23 cellular contexts compared by ENCODE assay signal in genomic region chr1:203511513-203511912, GRCh38. TPM values are rescaled to one million over a fixed set of nuclear protein-coding genes. Genes with fewer than 3 reads are reported as not detected.
DNase-seq lines count a peak whose midpoint lies in the region; ATAC-seq, FAIRE-seq and TF ChIP-seq lines count a peak whose summit lies in the region.
"Had no signal": no experiment of that assay in that cellular context is flagged by ENCODE, and none has a peak within 500 bp of the region (broad histone marks: within the 10 kb centered on the region; RNA-seq: fewer than 3 reads in every experiment).

No MANE protein-coding gene starts in this region.

- H3K9me3 ChIP-seq in A549 (no peaks in the 10 kb centered on the region), esophagus muscularis mucosa (no peaks in the 10 kb centered on the region), trophoblast cell (ENCODE audit: insufficient read depth, low read depth, low read length) (no peaks in the 10 kb centered on the region), Caco-2 (no peaks in the 10 kb centered on the region)
- H3K9me3 ChIP-seq: adrenal gland, HAP-1, tibial nerve had no signal

- H2AK5ac ChIP-seq in trophoblast cell (ENCODE audit: low read length): peak overlapping the region; percentile 57

- H4K8ac ChIP-seq in trophoblast cell (ENCODE audit: low read depth, low read length): peak overlapping the region; percentile 13

- H3K4me2 ChIP-seq in A549 (peak overlapping the region; percentile 73; the same call in 2 of the 3 replicates), trophoblast cell (ENCODE audit: low read length) (no peak overlapping the region)

- H3K4me1 ChIP-seq in A549 (peaks cover 52% of the 10 kb centered on the region), esophagus muscularis mucosa (peaks cover 61 to 86% (median 66%) of the 10 kb centered on the region in 4 donors), trophoblast cell (ENCODE audit: control insufficient read depth in 1 of 2, insufficient read depth in 2 of 2, low read length in 2 of 2) (peaks cover 68 to 74% of the 10 kb centered on the region in 2 experiments), Caco-2 (peaks cover 27% of the 10 kb centered on the region)

- CTCF ChIA-PET in A549 (lab: Yijun Ruan, JAX): interaction anchor here (1.4 to 10.9 kb wide), 2 partner anchors 163 to 191 kb away, joined by 3 to 343 read pairs; no protein-coding TSS in a partner anchor
- CTCF ChIA-PET in Caco-2 (lab: Charles Lee): no interaction called here

- BruUV-seq in Caco-2 (replicated peaks; lab: Mats Ljungman, UMichigan): no TSS peak

- H3K9me3 Mint-ChIP-seq in HFFc6 (no peaks in the 10 kb centered on the region), Caco-2 (ENCODE audit: unreplicated experiment) (no peaks in the 10 kb centered on the region)
- H3K9me3 Mint-ChIP-seq: stimulated activated effector memory CD8-positive, alpha-beta T cell treated with anti-CD3 and anti-CD28 coated beads, Interleukin-12 subunit alpha, Interleukin-12 subunit beta, amount 100 ng/mL, for 72 hours; WTC11 had no signal

- H2AFZ ChIP-seq in trophoblast cell (ENCODE audit: insufficient read depth, low read length, poor library complexity): peak overlapping the region; percentile 2

- ATAC-seq in A549: no peak
- ATAC-seq: esophagus mucosa; HepG2; stimulated activated effector memory CD8-positive, alpha-beta T cell treated with anti-CD3 and anti-CD28 coated beads, Interleukin-12 subunit alpha, Interleukin-12 subunit beta, amount 100 ng/mL, for 72 hours; T-helper 17 cell; WTC11 had no signal

- H3K27me3 Mint-ChIP-seq in HFFc6 (ENCODE audit: insufficient read depth): peaks cover 1% of the 10 kb centered on the region
- no peaks in the 10 kb centered on the region for H3K27me3 Mint-ChIP-seq in Caco-2 (ENCODE audit: insufficient read depth, unreplicated experiment)

- H2BK120ac ChIP-seq in trophoblast cell (ENCODE audit: insufficient read depth, low read length, poor library complexity): peak overlapping the region; percentile 91

- peak overlapping the region; percentile 49 for H4K12ac ChIP-seq in trophoblast cell (ENCODE audit: low read depth, low read length)

- peak overlapping the region; percentile 68 for H2BK12ac ChIP-seq in trophoblast cell (ENCODE audit: low read length)

- H3K27ac ChIP-seq in A549 (peak overlapping the region; percentile 86 to 91), esophagus muscularis mucosa (replicated peaks in 1 of 4) (peak overlapping the region; percentile 78 to 86 (median 84)), trophoblast cell (ENCODE audit: low read depth, low read length) (peak overlapping the region; percentile 94)
- H3K27ac ChIP-seq: tibial nerve had no signal

- POLR2A ChIA-PET in A549 (lab: Yijun Ruan, JAX): no interaction called here
- POLR2A ChIA-PET in Caco-2 (lab: Charles Lee): no interaction called here

- peak overlapping the region; percentile 94 for H4K91ac ChIP-seq in trophoblast cell (ENCODE audit: low read depth, low read length)

- H3K79me1 ChIP-seq in trophoblast cell (ENCODE audit: low read length): peaks cover 73% of the 10 kb centered on the region

- peak overlapping the region; percentile 45 for H3K14ac ChIP-seq in trophoblast cell (ENCODE audit: low read length)

- WGBS in A549 (ENCODE audit: missing lambda C conversion rate): 90% methylated on average over 6 of the region's 6 CpGs
- 79% methylated on average over 6 of the region's 6 CpGs for WGBS in esophagus muscularis mucosa
- no CpG with 5 or more reads among the region's 6 CpGs for WGBS in trophoblast cell (ENCODE audit: extremely low coverage, insufficient coverage, insufficient read length)

- H3K18ac ChIP-seq in trophoblast cell (ENCODE audit: low read length): peak overlapping the region; percentile 85

- TF ChIP-seq RAD21 in A549 (conservative IDR thresholded peaks at IDR 0.05 in 1 of 2, IDR thresholded peaks at IDR 0.05 in 1 of 2): no peak

- H3K27ac Mint-ChIP-seq in HFFc6: peak overlapping the region; percentile 100
- no peak overlapping the region for H3K27ac Mint-ChIP-seq in Caco-2 (ENCODE audit: unreplicated experiment)
- H3K27ac Mint-ChIP-seq: T-helper 17 cell, WTC11 had no signal

- peaks cover 4% of the 10 kb centered on the region; the same call in 1 of the 2 replicates for H3K36me3 Mint-ChIP-seq in HFFc6 (ENCODE audit: low read depth)
- H3K36me3 Mint-ChIP-seq in Caco-2 (ENCODE audit: insufficient read depth, unreplicated experiment): no peaks in the 10 kb centered on the region
- H3K36me3 Mint-ChIP-seq: stimulated activated effector memory CD8-positive, alpha-beta T cell treated with anti-CD3 and anti-CD28 coated beads, Interleukin-12 subunit alpha, Interleukin-12 subunit beta, amount 100 ng/mL, for 72 hours; WTC11 had no signal

- no peak for TF ChIP-seq CTCF in A549 (IDR thresholded peaks at IDR 0.05)
- TF ChIP-seq CTCF in HFFc6 (IDR thresholded peaks at IDR 0.05): no peak
- TF ChIP-seq CTCF in esophagus muscularis mucosa (IDR thresholded peaks at IDR 0.05): no peak
- no peak for TF ChIP-seq CTCF in Caco-2 (IDR thresholded peaks at IDR 0.05; ENCODE audit: insufficient read depth in 1 of 2, low read depth in 1 of 2, low read length in 1 of 2, severe bottlenecking in 1 of 2, unreplicated experiment in 1 of 2)
- TF ChIP-seq CTCF in foreskin fibroblast (IDR thresholded peaks at IDR 0.05; ENCODE audit: low read depth, low read length): no peak

- no peak for FAIRE-seq in A549 (lab: Jason Lieb, UNC)
- FAIRE-seq: HepG2 had no signal

- H3K27me3 ChIP-seq in esophagus muscularis mucosa: no peaks in the 10 kb centered on the region
- H3K27me3 ChIP-seq in trophoblast cell (ENCODE audit: insufficient read depth, low read length): no peaks in the 10 kb centered on the region
- H3K27me3 ChIP-seq in Caco-2 (replicated peaks; ENCODE audit: control insufficient read depth, insufficient read depth, low read length): no peaks in the 10 kb centered on the region
- H3K27me3 ChIP-seq: adrenal gland, tibial nerve had no signal

- no peak overlapping the region for H3K9ac ChIP-seq in trophoblast cell (ENCODE audit: low read length)

- peaks cover 13% of the 10 kb centered on the region for H3K79me2 ChIP-seq in trophoblast cell (ENCODE audit: control insufficient read depth, insufficient read depth, low read length, poor library complexity)

- DNase-seq in A549 (ENCODE audit: low read depth in 1 of 2, low spot score in 1 of 2) (no peak), HFFc6 (no peak), esophagus muscularis mucosa (ENCODE audit: extremely low spot score) (no peak), trophoblast cell (no peak), Caco-2 (no peak), foreskin fibroblast (no peak)
- no peak for DNase-seq in activated effector memory CD4-positive, alpha-beta T cell treated with anti-CD3 and anti-CD28 coated beads, Interleukin-2, amount 50 U/mL, for 16 hours
- DNase-seq: activated T-cell treated with anti-CD3 and anti-CD28 coated beads, Interleukin-2, amount 50 U/mL, for 48 hours; adrenal gland; caudate nucleus; head of caudate nucleus; mesendoderm; MM.1S; NCI-H1694; NCI-H446; retina; T-helper 17 cell had no signal

- TF ChIP-seq EP300 in A549 (IDR thresholded peaks at IDR 0.05) (no peak), esophagus muscularis mucosa (IDR thresholded peaks at IDR 0.05) (no peak)

- no peak overlapping the region for H3K23ac ChIP-seq in trophoblast cell (ENCODE audit: low read length)

- TF ChIP-seq POLR2A in A549 (IDR thresholded peaks at IDR 0.05; ENCODE audit: low read length) (no peak), esophagus muscularis mucosa (IDR thresholded peaks at IDR 0.05; ENCODE audit: low read depth) (no peak)

- H3K4me1 Mint-ChIP-seq in HFFc6 (ENCODE audit: low read depth) (peaks cover 78% of the 10 kb centered on the region), Caco-2 (ENCODE audit: low read depth, unreplicated experiment) (peaks cover 43% of the 10 kb centered on the region)

- peak overlapping the region; percentile 78 for H2BK5ac ChIP-seq in trophoblast cell (ENCODE audit: low read depth, low read length, poor library complexity)

- H3K4me3 Mint-ChIP-seq in HFFc6 (no peak overlapping the region), Caco-2 (ENCODE audit: unreplicated experiment) (no peak overlapping the region)
- H3K4me3 Mint-ChIP-seq: stimulated activated effector memory CD8-positive, alpha-beta T cell treated with anti-CD3 and anti-CD28 coated beads, Interleukin-12 subunit alpha, Interleukin-12 subunit beta, amount 100 ng/mL, for 72 hours; T-helper 17 cell; WTC11 had no signal

- H3K36me3 ChIP-seq in esophagus muscularis mucosa (no peaks in the 10 kb centered on the region), trophoblast cell (ENCODE audit: control insufficient read depth in 1 of 2, insufficient read depth in 2 of 2, low read length in 2 of 2) (no peaks in the 10 kb centered on the region), Caco-2 (ENCODE audit: control insufficient read depth, insufficient read depth, low read length) (no peaks in the 10 kb centered on the region)
- H3K36me3 ChIP-seq: adrenal gland, HAP-1, tibial nerve had no signal

- peak overlapping the region; percentile 78 for H3K4ac ChIP-seq in trophoblast cell (ENCODE audit: low read depth, low read length)

- H3K4me3 ChIP-seq in A549: no peak overlapping the region
- no peak overlapping the region for H3K4me3 ChIP-seq in esophagus muscularis mucosa
- no peak overlapping the region for H3K4me3 ChIP-seq in trophoblast cell (ENCODE audit: low read depth, low read length)
- no peak overlapping the region for H3K4me3 ChIP-seq in Caco-2 (ENCODE audit: low read depth, low read length)
- H3K4me3 ChIP-seq in foreskin fibroblast (ENCODE audit: low read depth in 1 of 2, low read length in 2 of 2): no peak overlapping the region
- H3K4me3 ChIP-seq: adrenal gland, HAP-1, tibial nerve had no signal

- intact Hi-C loops in esophagus muscularis mucosa (cut with DNase I) (no loop called here), Caco-2 (cut with micrococcal nuclease; ENCODE audit: unreplicated experiment) (no loop called here)

RNA-seq across cellular contexts. Expression of gene OPTC, which starts 17.6 kb away (rescaled TPM):
- polyA plus RNA-seq in A549 (2011; rRNA removed) (not detected in 2 replicates), A549 (2017; fragmentation: RNase III; extraction: RNeasy Plus Mini Kit Qiagen cat#74134 plus additional on column Dnase treatment) (not detected in 3 replicates)
- polyA plus RNA-seq in A549 (2012; cell fraction: cytosol; rRNA removed): not detected in 2 replicates
- not detected in 2 replicates for polyA plus RNA-seq in A549 (2012; cell fraction: nucleus; rRNA removed)
- not detected in 2 replicates for polyA minus RNA-seq in A549 (2011; rRNA and poly(A)+ RNA removed)
- total RNA-seq in HFFc6 (2021; fragmentation: NEBNext Ultra II Directional; extraction: Animal tissue kit (Norgen Biotek cat#: 25700)): not detected
- total RNA-seq in esophagus muscularis mucosa (not detected), Caco-2 (2022) (not detected in 2 replicates)
- polyA plus RNA-seq in trophoblast cell (2013): 0.47 TPM in 2 replicates
- total RNA-seq: adrenal gland, esophagus mucosa, HepG2, T-helper 17 cell, tibial nerve had no signal
- polyA plus RNA-seq: HepG2 had no signal

RNA-seq across cellular contexts. Expression of gene PRELP, which starts 35.9 kb away (rescaled TPM):
- polyA plus RNA-seq in A549 (2011; rRNA removed): not detected in 2 replicates
- not detected in 2 replicates for polyA plus RNA-seq in A549 (2012; cell fraction: cytosol; rRNA removed)
- polyA plus RNA-seq in A549 (2012; cell fraction: nucleus; rRNA removed): 0.01 TPM in 1 of 2 replicates, not detected in the other
- polyA plus RNA-seq in A549 (2017; fragmentation: RNase III; extraction: RNeasy Plus Mini Kit Qiagen cat#74134 plus additional on column Dnase treatment): not detected in 3 replicates
- not detected in 2 replicates for polyA minus RNA-seq in A549 (2011; rRNA and poly(A)+ RNA removed)
- under 1 TPM; 0.59 to 0.81 (median 0.70) TPM for total RNA-seq in HFFc6 (2021; fragmentation: NEBNext Ultra II Directional; extraction: Animal tissue kit (Norgen Biotek cat#: 25700))
- 100 to 1,000 TPM; 100 to 186 (median 165) TPM for total RNA-seq in esophagus muscularis mucosa
- 2.3 and 2.4 TPM in 2 replicates for polyA plus RNA-seq in trophoblast cell (2013)
- total RNA-seq in Caco-2 (2022): not detected in 2 replicates
- total RNA-seq: HepG2, T-helper 17 cell had no signal
- polyA plus RNA-seq: HepG2 had no signal

Comparison
In these comparisons a context has a peak if more than half of its experiments do, and no peak if none do; other contexts are left out.
1. RNA of gene PRELP, which starts 35.9 kb away (total RNA-seq): 100 to 186 TPM in esophagus muscularis mucosa; 0.59 to 0.81 TPM in HFFc6 and not detected in Caco-2; every median in the first group is over 10 times any median in the second.
2. Peak in every context shown above with its lines, with median percentiles within 50 percentile points of each other: H3K27ac ChIP-seq.